ENCODE assay signal across 1 cellular context in the genomic region with DNA sequence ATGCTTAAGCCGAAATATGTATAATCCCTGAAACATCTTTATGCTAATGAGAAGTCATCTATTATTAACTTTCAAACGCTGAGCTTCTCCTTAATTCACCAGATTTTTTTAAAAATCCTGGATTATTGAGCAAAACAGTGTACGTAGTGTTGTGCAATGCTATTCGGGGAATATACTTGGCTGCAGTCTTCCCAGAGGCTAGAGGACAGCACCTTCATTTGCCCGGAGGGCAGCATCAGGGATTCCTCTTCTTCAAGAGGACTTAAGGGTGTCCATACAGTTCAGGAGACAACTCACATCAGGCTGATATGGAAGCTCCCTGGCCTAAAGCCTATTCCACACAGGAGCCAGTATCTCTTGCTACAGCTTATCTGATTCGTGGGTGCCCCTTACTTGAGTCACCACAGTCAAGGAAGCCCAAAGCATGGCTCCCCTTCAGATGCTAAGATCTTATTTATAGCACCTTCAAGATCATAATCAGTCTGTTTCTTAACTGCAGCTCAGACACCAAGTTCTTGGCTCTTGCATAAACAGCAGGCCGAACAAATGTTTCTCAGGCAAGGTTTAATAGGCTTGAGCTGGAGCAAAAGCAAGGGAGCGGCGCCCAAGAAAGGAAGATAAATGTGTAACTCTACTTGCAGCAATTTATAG.
TF ChIP-seq lines count a peak whose summit lies in the region.

No MANE protein-coding gene starts in this region.

TF ChIP-seq in SK-N-SH, 30 proteins besides CTCF, POLR2A, EP300 and RAD21 (continued from another document):
- TF ChIP-seq MAX (IDR thresholded peaks at IDR 0.05; ENCODE audit: low read depth) (no peak), NRF1 (IDR thresholded peaks at IDR 0.05; ENCODE audit: low read depth, low read length) (no peak), GABPA (IDR thresholded peaks at IDR 0.05; ENCODE audit: low read depth) (no peak), FOXM1 (IDR thresholded peaks at IDR 0.05; ENCODE audit: low read depth) (no peak), YY1 (IDR thresholded peaks at IDR 0.05; ENCODE audit: low read depth) (no peak), ZBTB33 (IDR thresholded peaks at IDR 0.05; ENCODE audit: borderline replicate concordance, low read depth) (no peak), JUND (IDR thresholded peaks at IDR 0.05) (no peak), SMC3 (IDR thresholded peaks at IDR 0.05; ENCODE audit: low read depth, low read length) (no peak), TCF12 (IDR thresholded peaks at IDR 0.05) (no peak), FOXJ3 (CRISPR knock-in tag; IDR thresholded peaks at IDR 0.05) (no peak), GATA2 (CRISPR knock-in tag; IDR thresholded peaks at IDR 0.05) (no peak), NFIC (IDR thresholded peaks at IDR 0.05; ENCODE audit: borderline replicate concordance) (no peak), USF1 (IDR thresholded peaks at IDR 0.05; ENCODE audit: borderline replicate concordance, low read depth) (no peak), MEF2A (IDR thresholded peaks at IDR 0.05; ENCODE audit: borderline replicate concordance, low read depth) (no peak)
TF ChIP-seq in SK-N-SH: peak in this region for 0.
